Comparison of ENCODE assay signal across 1 cellular context in the genomic region with DNA sequence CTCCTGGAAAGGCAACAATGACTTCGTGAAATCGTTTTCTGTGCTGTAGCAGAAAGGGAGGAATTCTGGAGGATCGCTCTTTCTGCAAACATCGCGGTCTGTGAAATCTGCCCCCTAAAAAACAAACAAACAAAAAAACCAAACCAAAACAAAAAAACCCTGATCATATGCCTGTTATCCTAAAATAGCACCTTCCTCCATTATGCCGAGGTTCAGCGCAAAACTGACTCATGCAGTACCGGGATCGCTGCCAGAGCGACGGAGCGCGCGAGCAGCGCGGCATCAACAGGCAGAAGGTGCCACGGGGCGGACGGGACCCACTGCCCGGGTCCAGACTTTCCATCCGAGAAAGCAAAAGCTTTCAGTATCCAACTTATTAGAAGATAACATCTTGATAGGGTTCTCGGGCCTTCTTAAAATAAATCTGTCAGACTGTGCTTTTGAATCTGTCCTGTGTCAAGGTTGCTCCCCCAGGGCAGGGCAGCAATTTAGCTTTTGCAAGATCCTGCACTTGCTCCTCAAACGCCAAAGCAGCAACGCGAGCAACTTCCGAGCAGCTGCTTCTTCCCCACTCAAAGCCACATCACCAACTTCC.
TF ChIP-seq lines count a peak whose summit lies in the region.

No MANE protein-coding gene starts in this region.

TF ChIP-seq in GM23338, 12 proteins besides CTCF, POLR2A, EP300 and RAD21 (continued from another document):
- TF ChIP-seq ZNF462 (CRISPR knock-in tag; IDR thresholded peaks at IDR 0.05): no peak
- no peak for TF ChIP-seq STAT1 (IDR thresholded peaks at IDR 0.05; ENCODE audit: unreplicated experiment)
- no peak for TF ChIP-seq EZH2 (IDR thresholded peaks at IDR 0.05; ENCODE audit: low read depth, unreplicated experiment)
